Comparison of ENCODE assay signal across 19 cellular contexts in the genomic region with DNA sequence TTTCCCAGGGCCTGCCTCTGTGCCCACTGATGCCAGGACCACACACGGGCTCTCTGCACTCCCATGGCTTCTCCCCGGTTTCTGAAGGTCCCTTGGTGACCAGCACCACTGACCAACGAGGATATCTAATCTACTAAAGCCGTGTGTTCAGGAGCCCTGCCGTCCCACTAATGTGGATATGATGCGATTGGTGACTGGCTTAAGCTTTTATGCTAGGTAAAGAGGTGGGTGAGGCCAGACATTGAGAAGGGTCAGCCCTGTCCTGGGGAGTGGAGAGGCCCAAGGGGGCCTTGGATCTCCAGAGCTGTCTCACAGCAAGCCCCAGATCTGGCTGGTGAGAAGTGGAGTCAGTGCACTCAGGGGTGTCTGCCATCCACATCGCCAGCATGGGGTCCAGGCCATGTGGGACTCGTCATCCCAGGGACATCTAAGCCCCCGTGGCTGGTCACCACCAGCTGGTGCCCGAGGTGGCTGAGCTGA.
"Had no signal": no experiment of that assay in that cellular context is flagged by ENCODE, and none has a peak within 500 bp of the region (broad histone marks: within the 10 kb centered on the region; RNA-seq: fewer than 3 reads in every experiment).

No MANE protein-coding gene starts in this region.

- H3K9me3 ChIP-seq: pancreas, SK-N-SH had no signal

- H3K27me3 ChIP-seq: cardiac muscle cell, pancreas had no signal

- H3K36me3 ChIP-seq: cardiac muscle cell, pancreas had no signal

- DNase-seq: activated CD4-positive, alpha-beta T cell treated with anti-CD3 and anti-CD28 coated beads for 1 hour; activated CD4-positive, alpha-beta T cell treated with anti-CD3 and anti-CD28 coated beads, Interleukin-2, amount 50 U/mL, for 4 hours; activated gamma-delta T cell; activated T-cell treated with anti-CD3 and anti-CD28 coated beads, Interleukin-2, amount 50 U/mL, for 4 hours; hippocampal formation; left ventricle myocardium superior; mesenchymal stem cell; nephron progenitor cell; SK-N-SH; stimulated activated CD4-positive, alpha-beta T cell treated with anti-CD3 and anti-CD28 coated beads, Interleukin-15, amount 100 ng/mL, for 24 hours; stimulated activated CD4-positive, alpha-beta T cell treated with anti-CD3 and anti-CD28 coated beads, Interleukin-4, amount 100 ng/mL, for 24 hours; stimulated activated naive CD4-positive, alpha-beta T cell; T-helper 9 cell; trophoblast cell had no signal

- H3K4me1 ChIP-seq: pancreas had no signal

- H3K4me3 ChIP-seq: cardiac muscle cell, pancreas had no signal

- H3K27ac ChIP-seq: cardiac muscle cell, pancreas had no signal

- ATAC-seq: activated naive CD4-positive, alpha-beta T cell treated with anti-CD3 and anti-CD28 coated beads, Interleukin-2, amount 50 U/mL, for 72 hours; activated T-cell treated with anti-CD3 and anti-CD28 coated beads, Interleukin-2, amount 50 U/mL, for 4 hours; esophagus mucosa; left ventricle myocardium superior; pancreas; T-cell had no signal
